24 cellular contexts compared by ENCODE assay signal in genomic region chrX:55026143-55026542, GRCh38. TPM values are rescaled to one million over a fixed set of nuclear protein-coding genes. Genes with fewer than 3 reads are reported as not detected.
"Had no signal": no experiment of that assay in that cellular context is flagged by ENCODE, and none has a peak within 500 bp of the region (broad histone marks: within the 10 kb centered on the region; RNA-seq: fewer than 3 reads in every experiment).

No MANE protein-coding gene starts in this region.

- H3K4me3 Mint-ChIP-seq: activated CD4-positive, alpha-beta T cell treated with anti-CD3 and anti-CD28 coated beads, Interleukin-2, amount 10 ng/mL, durations not matched to agents 24 days and 14 days; activated naive CD8-positive, alpha-beta T cell treated with anti-CD3 and anti-CD28 coated beads for 36 hours; brain; dendritic cell treated with granulocyte-macrophage colony-stimulating factor and Interleukin-4, amounts not matched to agents 40 ng/mL and 50 ng/mL, for 4 days; natural killer cell; T-helper 2 cell treated with Interferon-gamma antibody and Interleukin-4, amounts not matched to agents 5 μg/mL and 100 μg/mL, for 36 hours had no signal

- ATAC-seq: foreskin keratinocyte, natural killer cell had no signal

- DNase-seq: activated CD4-positive, alpha-beta T cell treated with anti-CD3 and anti-CD28 coated beads, Interleukin-2, amount 10 ng/mL, durations not matched to agents 24 days and 14 days; activated CD4-positive, CD25-positive, alpha-beta regulatory T cell; activated CD8-positive, alpha-beta memory T cell treated with anti-CD3 and anti-CD28 coated beads, Interleukin-2, amount 50 U/mL, for 48 hours; activated naive CD8-positive, alpha-beta T cell treated with anti-CD3 and anti-CD28 coated beads for 36 hours; amygdala; cerebellar nuclear complex; effector memory CD4-positive, alpha-beta T cell; glutamatergic neuron; kidney glomerular epithelial cell; mesendoderm; natural killer cell; posterior cingulate gyrus; stimulated activated CD4-positive, alpha-beta T cell treated with anti-CD3 and anti-CD28 coated beads, Interleukin-15, amount 100 ng/mL, for 24 hours; stimulated activated CD4-positive, alpha-beta T cell treated with anti-CD3 and anti-CD28 coated beads, Interleukin-4, amount 100 ng/mL, for 24 hours; tibial artery had no signal

- H3K27me3 Mint-ChIP-seq: activated CD4-positive, alpha-beta T cell treated with anti-CD3 and anti-CD28 coated beads, Interleukin-2, amount 10 ng/mL, durations not matched to agents 24 days and 14 days; activated naive CD8-positive, alpha-beta T cell treated with anti-CD3 and anti-CD28 coated beads for 36 hours; brain had no signal

- H3K4me1 Mint-ChIP-seq: activated CD4-positive, alpha-beta T cell treated with anti-CD3 and anti-CD28 coated beads, Interleukin-2, amount 10 ng/mL, durations not matched to agents 24 days and 14 days; activated naive CD8-positive, alpha-beta T cell treated with anti-CD3 and anti-CD28 coated beads for 36 hours; brain; natural killer cell had no signal

- H3K36me3 Mint-ChIP-seq: brain, natural killer cell had no signal

- H3K9me3 ChIP-seq: neutrophil, right atrium auricular region, tibial artery, vagina had no signal

- H3K9me3 Mint-ChIP-seq: activated CD4-positive, alpha-beta T cell treated with anti-CD3 and anti-CD28 coated beads, Interleukin-2, amount 10 ng/mL, durations not matched to agents 24 days and 14 days; activated naive CD8-positive, alpha-beta T cell treated with anti-CD3 and anti-CD28 coated beads for 36 hours; brain; dendritic cell treated with granulocyte-macrophage colony-stimulating factor and Interleukin-4, amounts not matched to agents 40 ng/mL and 50 ng/mL, for 4 days; natural killer cell; T-helper 2 cell treated with Interferon-gamma antibody and Interleukin-4, amounts not matched to agents 5 μg/mL and 100 μg/mL, for 36 hours had no signal

- H3K4me3 ChIP-seq: right atrium auricular region, skin epidermis, tibial artery, vagina had no signal

- H3K4me1 ChIP-seq: foreskin keratinocyte, right atrium auricular region, tibial artery, vagina had no signal

- H3K27ac ChIP-seq: foreskin keratinocyte, neutrophil, right atrium auricular region, skin epidermis, tibial artery, vagina had no signal

- H3K36me3 ChIP-seq: neutrophil, right atrium auricular region, tibial artery, vagina had no signal

- H3K27ac Mint-ChIP-seq: activated CD4-positive, alpha-beta T cell treated with anti-CD3 and anti-CD28 coated beads, Interleukin-2, amount 10 ng/mL, durations not matched to agents 24 days and 14 days; activated naive CD8-positive, alpha-beta T cell treated with anti-CD3 and anti-CD28 coated beads for 36 hours; brain; dendritic cell treated with granulocyte-macrophage colony-stimulating factor and Interleukin-4, amounts not matched to agents 40 ng/mL and 50 ng/mL, for 4 days; natural killer cell; T-helper 2 cell treated with Interferon-gamma antibody and Interleukin-4, amounts not matched to agents 5 μg/mL and 100 μg/mL, for 36 hours had no signal

- H3K27me3 ChIP-seq: foreskin keratinocyte, neutrophil, right atrium auricular region, tibial artery, vagina had no signal

RNA-seq across cellular contexts. Expression of gene ALAS2, which starts 4.6 kb away (rescaled TPM):
- total RNA-seq: activated CD4-positive, alpha-beta T cell treated with anti-CD3 and anti-CD28 coated beads, Interleukin-2, amount 10 ng/mL, durations not matched to agents 24 days and 14 days; activated naive CD8-positive, alpha-beta T cell treated with anti-CD3 and anti-CD28 coated beads for 36 hours; foreskin keratinocyte; natural killer cell had no signal

RNA-seq across cellular contexts. Expression of gene PFKFB1, which starts 32.2 kb away (rescaled TPM):
- total RNA-seq: right atrium auricular region, vagina had no signal

RNA-seq across cellular contexts. Expression of gene PAGE2B, which starts 48.7 kb away (rescaled TPM):
- total RNA-seq: activated CD4-positive, alpha-beta T cell treated with anti-CD3 and anti-CD28 coated beads, Interleukin-2, amount 10 ng/mL, durations not matched to agents 24 days and 14 days; foreskin keratinocyte; right atrium auricular region; subcutaneous adipose tissue; vagina had no signal
